ENCODE assay signal across 11 cellular contexts in genomic region chr2:63977904-63978303, GRCh38. TPM values are rescaled to one million over a fixed set of nuclear protein-coding genes. Genes with fewer than 3 reads are reported as not detected.
DNase-seq lines count a peak whose midpoint lies in the region; ATAC-seq lines count a peak whose summit lies in the region.
"Had no signal": no experiment of that assay in that cellular context is flagged by ENCODE, and none has a peak within 500 bp of the region (broad histone marks: within the 10 kb centered on the region; RNA-seq: fewer than 3 reads in every experiment).

No MANE protein-coding gene starts in this region.

- peaks cover 15% of the 10 kb centered on the region for H3K36me3 Mint-ChIP-seq in effector memory CD8-positive, alpha-beta T cell (ENCODE audit: insufficient read depth)

- peak overlapping the region; percentile 24 to 38 for H3K27ac Mint-ChIP-seq in effector memory CD8-positive, alpha-beta T cell

- DNase-seq in effector memory CD8-positive, alpha-beta T cell: no peak
- DNase-seq in OCI-M1 (lab: John Stamatoyannopoulos, UW) (no peak), C1 segment of cervical spinal cord (lab: John Stamatoyannopoulos, UW) (no peak), HPDE6-E6E7 (ENCODE audit: extremely low spot score) (no peak), occipital lobe (lab: John Stamatoyannopoulos, UW) (no peak)
- DNase-seq: cortex of kidney, GF-D8, NCI-H69 had no signal

- peaks cover 3 to 6% of the 10 kb centered on the region in 2 donors for H3K4me1 Mint-ChIP-seq in effector memory CD8-positive, alpha-beta T cell (ENCODE audit: low read depth in 2 of 2)

- no peak overlapping the region for H3K4me3 Mint-ChIP-seq in effector memory CD8-positive, alpha-beta T cell

- ATAC-seq in GM18870 (IDR thresholded peaks at IDR 0.05; ENCODE audit: unreplicated experiment) (peak; percentile 95), GM21619 (IDR thresholded peaks at IDR 0.05; ENCODE audit: unreplicated experiment) (peak; percentile 94), HG03565 (IDR thresholded peaks at IDR 0.05; ENCODE audit: unreplicated experiment) (peak; percentile 93)
- ATAC-seq in effector memory CD8-positive, alpha-beta T cell (replicated peaks): peak; percentile 24

- no peaks in the 10 kb centered on the region for H3K9me3 Mint-ChIP-seq in effector memory CD8-positive, alpha-beta T cell

- no peaks in the 10 kb centered on the region for H3K27me3 Mint-ChIP-seq in effector memory CD8-positive, alpha-beta T cell

RNA-seq across cellular contexts. Expression of gene VPS54, which starts 41.3 kb away (rescaled TPM):
- total RNA-seq in occipital lobe: 43.5 TPM

Comparison
In these comparisons a context has a peak if more than half of its experiments do, and no peak if none do; other contexts are left out.
1. ATAC-seq: peak in every context shown above with its lines; median percentile 95 in GM18870; 94 in GM21619; 93 in HG03565; 24 in effector memory CD8-positive, alpha-beta T cell.